21 cellular contexts compared by ENCODE assay signal in the genomic region with DNA sequence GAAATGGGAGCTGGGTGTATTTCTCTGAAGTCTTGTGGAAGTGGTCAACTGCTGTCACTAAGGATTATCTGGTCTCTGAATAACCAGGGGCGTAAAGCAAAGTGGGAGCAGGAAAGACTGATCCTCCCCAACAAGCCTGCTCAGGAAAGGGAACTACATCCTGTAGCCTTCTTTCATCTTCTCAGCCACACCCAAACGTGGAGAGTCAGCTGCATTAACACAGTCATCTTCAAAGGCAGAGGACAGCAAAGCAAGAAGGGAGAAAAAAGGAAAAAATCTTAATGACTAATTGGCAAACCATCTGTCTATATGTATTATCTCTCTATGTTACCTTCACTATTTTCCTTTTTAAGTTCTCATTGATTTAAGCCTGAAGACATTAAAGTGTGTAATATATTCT.
"Had no signal": no experiment of that assay in that cellular context is flagged by ENCODE, and none has a peak within 500 bp of the region (broad histone marks: within the 10 kb centered on the region; RNA-seq: fewer than 3 reads in every experiment).

No MANE protein-coding gene starts in this region.

- DNase-seq: effector CD4-positive, alpha-beta T cell; endodermal cell; gastrocnemius medialis; immature natural killer cell; left colon; left ventricle myocardium superior; mesendoderm; naive thymus-derived CD4-positive, alpha-beta T cell; nephron progenitor cell; sigmoid colon; stimulated activated CD4-positive, alpha-beta T cell treated with anti-CD3 and anti-CD28 coated beads, Interleukin-2, amount 100 ng/mL, for 24 hours; stimulated activated CD4-positive, alpha-beta T cell treated with anti-CD3 and anti-CD28 coated beads, Interleukin-4, amount 100 ng/mL, for 4 hours; stimulated activated naive B cell treated with anti-CD40 and anti-IgM and Interleukin-4, amounts not matched to agents 10 μg/mL and 1 μg/mL and 100 μg/mL, for 72 hours; stimulated activated naive CD8-positive, alpha-beta T cell treated with anti-CD3 and anti-CD28 coated beads, Interleukin-15, amount 100 ng/mL, for 72 hours; transverse colon had no signal

- H3K4me3 Mint-ChIP-seq: endodermal cell; immature natural killer cell; naive thymus-derived CD4-positive, alpha-beta T cell; nephron progenitor cell; stimulated activated naive B cell treated with anti-CD40 and anti-IgM and Interleukin-4, amounts not matched to agents 10 μg/mL and 1 μg/mL and 100 μg/mL, for 72 hours; stimulated activated naive CD8-positive, alpha-beta T cell treated with anti-CD3 and anti-CD28 coated beads, Interleukin-15, amount 100 ng/mL, for 72 hours had no signal

- H3K36me3 Mint-ChIP-seq: naive thymus-derived CD4-positive, alpha-beta T cell; stimulated activated naive B cell treated with anti-CD40 and anti-IgM and Interleukin-4, amounts not matched to agents 10 μg/mL and 1 μg/mL and 100 μg/mL, for 72 hours had no signal

- H3K36me3 ChIP-seq: gastrocnemius medialis, right atrium auricular region, sigmoid colon, thoracic aorta, transverse colon had no signal

- H3K4me3 ChIP-seq: coronary artery, gastrocnemius medialis, lung, right atrium auricular region, sigmoid colon, skin epidermis, thoracic aorta, transverse colon had no signal

- H3K27ac Mint-ChIP-seq: endodermal cell; naive thymus-derived CD4-positive, alpha-beta T cell; nephron progenitor cell; stimulated activated naive B cell treated with anti-CD40 and anti-IgM and Interleukin-4, amounts not matched to agents 10 μg/mL and 1 μg/mL and 100 μg/mL, for 72 hours; stimulated activated naive CD8-positive, alpha-beta T cell treated with anti-CD3 and anti-CD28 coated beads, Interleukin-15, amount 100 ng/mL, for 72 hours had no signal

- H3K4me1 Mint-ChIP-seq: endodermal cell; immature natural killer cell; naive thymus-derived CD4-positive, alpha-beta T cell; stimulated activated naive B cell treated with anti-CD40 and anti-IgM and Interleukin-4, amounts not matched to agents 10 μg/mL and 1 μg/mL and 100 μg/mL, for 72 hours; stimulated activated naive CD8-positive, alpha-beta T cell treated with anti-CD3 and anti-CD28 coated beads, Interleukin-15, amount 100 ng/mL, for 72 hours had no signal

- H3K27ac ChIP-seq: coronary artery, gastrocnemius medialis, right atrium auricular region, sigmoid colon, skin epidermis, thoracic aorta, transverse colon had no signal

- ATAC-seq: esophagus mucosa; gastrocnemius medialis; left colon; left ventricle myocardium superior; naive thymus-derived CD4-positive, alpha-beta T cell; stimulated activated naive B cell treated with anti-CD40 and anti-IgM and Interleukin-4, amounts not matched to agents 10 μg/mL and 1 μg/mL and 100 μg/mL, for 72 hours; stimulated activated naive CD8-positive, alpha-beta T cell treated with anti-CD3 and anti-CD28 coated beads, Interleukin-15, amount 100 ng/mL, for 72 hours had no signal

- H3K9me3 ChIP-seq: gastrocnemius medialis, right atrium auricular region, thoracic aorta, transverse colon had no signal

- H3K27me3 ChIP-seq: gastrocnemius medialis, right atrium auricular region, sigmoid colon, transverse colon had no signal

- H3K27me3 Mint-ChIP-seq: naive thymus-derived CD4-positive, alpha-beta T cell; stimulated activated naive B cell treated with anti-CD40 and anti-IgM and Interleukin-4, amounts not matched to agents 10 μg/mL and 1 μg/mL and 100 μg/mL, for 72 hours; stimulated activated naive CD8-positive, alpha-beta T cell treated with anti-CD3 and anti-CD28 coated beads, Interleukin-15, amount 100 ng/mL, for 72 hours had no signal

- H3K4me1 ChIP-seq: gastrocnemius medialis, right atrium auricular region, sigmoid colon, transverse colon had no signal
